ENCODE assay signal across 9 cellular contexts in the genomic region with DNA sequence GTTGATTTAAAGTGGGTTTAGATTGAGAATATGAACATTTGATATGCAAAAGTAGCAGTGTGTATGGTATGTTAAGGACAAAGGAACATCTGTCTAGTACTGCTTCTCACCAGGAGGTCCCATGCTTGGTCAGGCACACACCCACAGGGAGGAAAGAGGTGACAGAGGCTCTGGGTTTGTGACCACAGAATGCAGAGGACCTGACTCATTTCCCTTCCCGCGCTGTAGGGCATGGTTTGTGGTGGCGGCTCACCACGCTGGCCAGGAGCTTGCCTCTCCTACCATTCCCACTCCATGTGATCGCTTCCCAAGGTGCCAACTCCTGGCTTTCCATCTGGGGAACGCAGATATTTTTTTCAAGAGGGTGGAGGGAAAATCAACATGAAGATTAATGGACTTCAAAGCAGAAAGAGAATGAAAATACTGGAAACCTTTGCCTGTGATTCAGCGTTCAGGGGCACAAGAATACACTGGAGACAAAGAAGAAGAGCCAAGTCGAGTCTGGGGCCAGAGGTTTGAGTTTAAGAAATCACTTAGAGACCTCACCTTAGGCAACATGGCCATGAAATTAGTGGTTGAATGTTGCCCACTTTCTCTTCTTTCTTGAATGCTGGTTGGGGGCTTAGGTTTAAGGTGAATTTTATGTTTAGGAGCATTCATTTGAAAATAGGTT.
DNase-seq lines count a peak whose midpoint lies in the region; ATAC-seq, FAIRE-seq and TF ChIP-seq lines count a peak whose summit lies in the region.
"Had no signal": no experiment of that assay in that cellular context is flagged by ENCODE, and none has a peak within 500 bp of the region (broad histone marks: within the 10 kb centered on the region; RNA-seq: fewer than 3 reads in every experiment).

No MANE protein-coding gene starts in this region.

- intact Hi-C loops in tibial artery (cut with DNase I; ENCODE audit: low total_unique reads), result no loop called here
- intact Hi-C loops in transverse colon (cut with DNase I; ENCODE audit: low total_unique reads), result no loop called here

- ATAC-seq in GM21529 (IDR thresholded peaks at IDR 0.05; ENCODE audit: unreplicated experiment), result peak; percentile 95

- TF ChIP-seq POLR2A in transverse colon (IDR thresholded peaks at IDR 0.05), result no peak

- no peaks in the 10 kb centered on the region for H3K9me3 ChIP-seq in tibial artery
- H3K9me3 ChIP-seq in transverse colon, result no peaks in the 10 kb centered on the region
- H3K9me3 ChIP-seq: neutrophil had no signal

- TF ChIP-seq CTCF in GM12865 (IDR thresholded peaks at IDR 0.05; ENCODE audit: insufficient read depth, low read depth, low read length, missing control alignments) (no peak), astrocyte of the spinal cord (IDR thresholded peaks at IDR 0.05; ENCODE audit: low read depth, low read length) (no peak), tibial artery (IDR thresholded peaks at IDR 0.05) (no peak), transverse colon (IDR thresholded peaks at IDR 0.05) (no peak)

- in situ Hi-C loops in astrocyte of the spinal cord (cut with HindIII; ENCODE audit: low sequenced_read_pairs) (no loop called here), transverse colon (cut with MboI; ENCODE audit: low pct_ligation_motif_present in 1 of 4, low pct_unique_long_range_greater_than_20kb in 1 of 4, low sequenced_read_pairs in 3 of 4) (no loop called here)

- H3K27ac ChIP-seq in tibial artery, result no peak overlapping the region
- no peak overlapping the region for H3K27ac ChIP-seq in transverse colon
- H3K27ac ChIP-seq: neutrophil had no signal

- peaks cover 0 to 12% (median 0%) of the 10 kb centered on the region in 4 donors for H3K4me1 ChIP-seq in tibial artery
- no peaks in the 10 kb centered on the region for H3K4me1 ChIP-seq in transverse colon

- H3K36me3 ChIP-seq in tibial artery (no peaks in the 10 kb centered on the region), transverse colon (no peaks in the 10 kb centered on the region)
- H3K36me3 ChIP-seq: neutrophil had no signal

- H3K27me3 ChIP-seq in tibial artery, result no peaks in the 10 kb centered on the region
- H3K27me3 ChIP-seq in transverse colon, result no peaks in the 10 kb centered on the region
- H3K27me3 ChIP-seq: neutrophil had no signal

- DNase-seq in GM12865 (ENCODE audit: low read depth) (peak; percentile 77), HT1080 (ENCODE audit: low read depth) (peak; percentile 100), astrocyte of the spinal cord (ENCODE audit: low read depth, low spot score) (peak; percentile 98), urothelium cell line (ENCODE audit: low spot score) (peak; percentile 79), tibial artery (no peak), transverse colon (no peak), NCI-H82 (lab: John Stamatoyannopoulos, UW) (no peak)

- no peak for TF ChIP-seq EP300 in transverse colon (IDR thresholded peaks at IDR 0.05; ENCODE audit: low read depth)

- FAIRE-seq in urothelium cell line (lab: Jason Lieb, UNC), result no peak

- H3K4me3 ChIP-seq in GM12865 (ENCODE audit: low read depth, low read length), result no peak overlapping the region
- H3K4me3 ChIP-seq in astrocyte of the spinal cord (ENCODE audit: low read depth, low read length), result no peak overlapping the region
- no peak overlapping the region for H3K4me3 ChIP-seq in tibial artery
- H3K4me3 ChIP-seq in transverse colon, result no peak overlapping the region

- WGBS in transverse colon (ENCODE audit: low coverage in 1 of 2), 2 donors, result 58 to 63% methylated on average over 3 to 8 of the region's 8 CpGs

Comparison
In these comparisons a context has a peak if more than half of its experiments do, and no peak if none do; other contexts are left out.
1. DNase-seq: peak in GM12865 (single experiment), HT1080 (single experiment), astrocyte of the spinal cord (single experiment) and urothelium cell line (single experiment); none in tibial artery (0 of 2), transverse colon (single experiment) and NCI-H82 (single experiment).